30 cellular contexts compared by ENCODE assay signal in genomic region chr16:27764427-27764826, GRCh38.
"Had no signal": no experiment of that assay in that cellular context is flagged by ENCODE, and none has a peak within 500 bp of the region (broad histone marks: within the 10 kb centered on the region; RNA-seq: fewer than 3 reads in every experiment).

No MANE protein-coding gene starts in this region.

- H3K4me1 Mint-ChIP-seq: stimulated activated memory B cell treated with anti-CD40 and anti-IgM and Interleukin-4, amounts not matched to agents 10 μg/mL and 1 μg/mL and 100 μg/mL, for 72 hours; stimulated activated naive CD8-positive, alpha-beta T cell treated with anti-CD3 and anti-CD28 coated beads, Interleukin-15, amount 100 ng/mL, for 72 hours had no signal

- H3K36me3 Mint-ChIP-seq: natural killer cell treated with Interleukin-12 subunit alpha and Interleukin-12 subunit beta and Interleukin-15 and Interleukin-18, amount 100 ng/mL, for 72 hours had no signal

- H3K27me3 Mint-ChIP-seq: naive thymus-derived CD8-positive, alpha-beta T cell; natural killer cell treated with Interleukin-12 subunit alpha and Interleukin-12 subunit beta and Interleukin-15 and Interleukin-18, amount 100 ng/mL, for 72 hours; progenitor cell of endocrine pancreas; stimulated activated memory B cell treated with anti-CD40 and anti-IgM and Interleukin-4, amounts not matched to agents 10 μg/mL and 1 μg/mL and 100 μg/mL, for 72 hours; stimulated activated naive CD8-positive, alpha-beta T cell treated with anti-CD3 and anti-CD28 coated beads, Interleukin-15, amount 100 ng/mL, for 72 hours; type B pancreatic cell had no signal

- H3K4me1 ChIP-seq: parathyroid adenoma, psoas muscle, testis, transverse colon, upper lobe of right lung, uterus had no signal

- DNase-seq: naive thymus-derived CD8-positive, alpha-beta T cell; nephron progenitor cell; ovary; psoas muscle; right cardiac atrium; stimulated activated CD4-positive, alpha-beta T cell treated with anti-CD3 and anti-CD28 coated beads, Interleukin-12 subunit alpha, Interleukin-12 subunit beta, amount 100 ng/mL, for 4 hours; stimulated activated CD4-positive, alpha-beta T cell treated with anti-CD3 and anti-CD28 coated beads, Interleukin-1b, Interleukin-23, amount 100 ng/mL, for 48 hours; stimulated activated CD4-positive, alpha-beta T cell treated with anti-CD3 and anti-CD28 coated beads, Interleukin-4, amount 100 ng/mL, for 1 hour; stimulated activated CD4-positive, alpha-beta T cell treated with anti-CD3 and anti-CD28 coated beads, Interleukin-4, amount 100 ng/mL, for 4 hours; stimulated activated CD8-positive, alpha-beta memory T cell treated with anti-CD3 and anti-CD28 coated beads, Interleukin-4, amount 100 ng/mL, for 48 hours; stimulated activated naive CD4-positive, alpha-beta T cell; stimulated activated naive CD8-positive, alpha-beta T cell treated with anti-CD3 and anti-CD28 coated beads, Interleukin-15, amount 100 ng/mL, for 72 hours; stimulated activated naive CD8-positive, alpha-beta T cell treated with anti-CD3 and anti-CD28 coated beads, Interleukin-15, Interleukin-2, amounts not matched to agents 100 U/mL and 50 U/mL, for 24 hours; tibial artery; transverse colon; uterus had no signal

- H3K27ac ChIP-seq: neutrophil, ovary, parathyroid adenoma, psoas muscle, skin epidermis, spleen, suprapubic skin, testis, tibial artery, transverse colon, upper lobe of right lung, uterus had no signal

- H3K4me3 ChIP-seq: ovary, psoas muscle, skin epidermis, smooth muscle cell, spleen, suprapubic skin, testis, tibial artery, transverse colon, upper lobe of right lung, uterus had no signal

- H3K4me2 ChIP-seq: smooth muscle cell had no signal

- H3K27me3 ChIP-seq: neutrophil, ovary, spleen, suprapubic skin, testis, tibial artery, transverse colon, upper lobe of right lung, uterus had no signal

- H2AFZ ChIP-seq: parathyroid adenoma had no signal

- H3K4me3 Mint-ChIP-seq: naive thymus-derived CD8-positive, alpha-beta T cell; natural killer cell treated with Interleukin-12 subunit alpha and Interleukin-12 subunit beta and Interleukin-15 and Interleukin-18, amount 100 ng/mL, for 72 hours; nephron progenitor cell; neural crest cell; stimulated activated memory B cell treated with anti-CD40 and anti-IgM and Interleukin-4, amounts not matched to agents 10 μg/mL and 1 μg/mL and 100 μg/mL, for 72 hours; stimulated activated naive CD8-positive, alpha-beta T cell treated with anti-CD3 and anti-CD28 coated beads, Interleukin-15, amount 100 ng/mL, for 72 hours; type B pancreatic cell had no signal

- ATAC-seq: naive thymus-derived CD8-positive, alpha-beta T cell; natural killer cell treated with Interleukin-12 subunit alpha and Interleukin-12 subunit beta and Interleukin-15 and Interleukin-18, amount 100 ng/mL, for 72 hours; psoas muscle; right cardiac atrium; sciatic nerve; stimulated activated memory B cell treated with anti-CD40 and anti-IgM and Interleukin-4, amounts not matched to agents 10 μg/mL and 1 μg/mL and 100 μg/mL, for 72 hours; stimulated activated naive CD8-positive, alpha-beta T cell treated with anti-CD3 and anti-CD28 coated beads, Interleukin-15, amount 100 ng/mL, for 72 hours; stimulated activated naive CD8-positive, alpha-beta T cell treated with anti-CD3 and anti-CD28 coated beads, Interleukin-15, Interleukin-2, amounts not matched to agents 100 U/mL and 50 U/mL, for 24 hours; upper lobe of right lung had no signal

- H3K9me3 ChIP-seq: neutrophil, ovary, psoas muscle, testis, tibial artery, upper lobe of right lung, uterus had no signal

- H3K9me3 Mint-ChIP-seq: naive thymus-derived CD8-positive, alpha-beta T cell; natural killer cell treated with Interleukin-12 subunit alpha and Interleukin-12 subunit beta and Interleukin-15 and Interleukin-18, amount 100 ng/mL, for 72 hours; neural crest cell; stimulated activated memory B cell treated with anti-CD40 and anti-IgM and Interleukin-4, amounts not matched to agents 10 μg/mL and 1 μg/mL and 100 μg/mL, for 72 hours; stimulated activated naive CD8-positive, alpha-beta T cell treated with anti-CD3 and anti-CD28 coated beads, Interleukin-15, amount 100 ng/mL, for 72 hours; type B pancreatic cell had no signal

- H3K27ac Mint-ChIP-seq: naive thymus-derived CD8-positive, alpha-beta T cell; natural killer cell treated with Interleukin-12 subunit alpha and Interleukin-12 subunit beta and Interleukin-15 and Interleukin-18, amount 100 ng/mL, for 72 hours; nephron progenitor cell; progenitor cell of endocrine pancreas; stimulated activated memory B cell treated with anti-CD40 and anti-IgM and Interleukin-4, amounts not matched to agents 10 μg/mL and 1 μg/mL and 100 μg/mL, for 72 hours; stimulated activated naive CD8-positive, alpha-beta T cell treated with anti-CD3 and anti-CD28 coated beads, Interleukin-15, amount 100 ng/mL, for 72 hours; type B pancreatic cell had no signal

- H3K9ac ChIP-seq: parathyroid adenoma had no signal

- H3K36me3 ChIP-seq: ovary, uterus had no signal
